ENCODE assay signal across 20 cellular contexts in the genomic region with DNA sequence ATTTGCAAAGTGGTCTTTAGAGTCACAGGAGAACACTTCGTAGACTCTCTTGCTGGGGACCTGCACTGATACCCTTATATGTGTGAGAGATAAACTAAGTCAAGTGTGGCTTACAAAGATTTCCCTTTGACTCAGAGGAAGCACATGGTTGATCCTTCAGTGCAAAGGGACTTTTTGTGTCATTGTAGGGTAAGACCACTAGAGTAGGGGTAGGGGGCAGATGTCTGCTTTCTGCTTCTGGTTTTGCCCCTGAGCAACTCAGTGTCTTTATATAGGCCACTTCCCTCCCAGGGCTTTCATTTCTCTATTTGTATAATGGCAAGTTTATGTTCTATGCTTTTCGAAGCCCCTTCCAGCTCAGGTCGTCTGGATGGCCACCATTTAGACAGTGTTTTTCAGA.
DNase-seq lines count a peak whose midpoint lies in the region; ATAC-seq and TF ChIP-seq lines count a peak whose summit lies in the region.
"Had no signal": no experiment of that assay in that cellular context is flagged by ENCODE, and none has a peak within 500 bp of the region (broad histone marks: within the 10 kb centered on the region; RNA-seq: fewer than 3 reads in every experiment).

No MANE protein-coding gene starts in this region.

- no peaks in the 10 kb centered on the region for H3K9me3 ChIP-seq in OCI-LY3 (ENCODE audit: insufficient read depth, low read length)
- H3K9me3 ChIP-seq: BE2C, tibial nerve had no signal

- H3K4me1 ChIP-seq in OCI-LY3 (ENCODE audit: low read length): peaks cover 49% of the 10 kb centered on the region
- H3K4me1 ChIP-seq: BE2C had no signal

- H3K9ac ChIP-seq in OCI-LY3 (ENCODE audit: low read length): peak overlapping the region; percentile 44; the same call in 1 of the 2 replicates

- no peaks in the 10 kb centered on the region for H3K27me3 ChIP-seq in OCI-LY3 (ENCODE audit: low read depth, low read length)
- H3K27me3 ChIP-seq: BE2C, cardiac muscle cell, tibial nerve had no signal

- DNase-seq in A172 (ENCODE audit: low spot score) (no peak), immature natural killer cell (no peak), OCI-M1 (lab: John Stamatoyannopoulos, UW) (no peak), ureter (ENCODE audit: low spot score) (no peak)
- DNase-seq: activated naive CD8-positive, alpha-beta T cell treated with anti-CD3 and anti-CD28 coated beads, Interleukin-2, amount 10 ng/mL, durations not matched to agents 7 days and 5 days; BE2C; DMS53; effector memory CD8-positive, alpha-beta T cell; H7; NCI-H1930; NCI-H526; stimulated activated CD8-positive, alpha-beta memory T cell treated with anti-CD3 and anti-CD28 coated beads, Interleukin-4, amount 100 ng/mL, for 48 hours had no signal

- no peak overlapping the region for H3K27ac Mint-ChIP-seq in immature natural killer cell
- H3K27ac Mint-ChIP-seq: activated naive CD8-positive, alpha-beta T cell treated with anti-CD3 and anti-CD28 coated beads, Interleukin-2, amount 10 ng/mL, durations not matched to agents 7 days and 5 days; effector memory CD8-positive, alpha-beta T cell; nephron had no signal

- H3K9me3 Mint-ChIP-seq in immature natural killer cell: peaks cover 0 to under 1% (median 0%) of the 10 kb centered on the region in 6 donors
- H3K9me3 Mint-ChIP-seq: activated naive CD8-positive, alpha-beta T cell treated with anti-CD3 and anti-CD28 coated beads, Interleukin-2, amount 10 ng/mL, durations not matched to agents 7 days and 5 days; nephron had no signal

- no peaks in the 10 kb centered on the region for H3K36me3 ChIP-seq in OCI-LY3 (replicated peaks; ENCODE audit: low read depth, low read length)
- H3K36me3 ChIP-seq: BE2C, cardiac muscle cell, tibial nerve had no signal

- peak overlapping the region; percentile 89 for H3K27ac ChIP-seq in OCI-LY3 (ENCODE audit: low read length)
- H3K27ac ChIP-seq: cardiac muscle cell, tibial nerve had no signal

- H3K4me1 Mint-ChIP-seq in immature natural killer cell: no peaks in the 10 kb centered on the region
- H3K4me1 Mint-ChIP-seq: activated naive CD8-positive, alpha-beta T cell treated with anti-CD3 and anti-CD28 coated beads, Interleukin-2, amount 10 ng/mL, durations not matched to agents 7 days and 5 days; nephron had no signal

- no peaks in the 10 kb centered on the region for H4K20me1 ChIP-seq in OCI-LY3 (ENCODE audit: insufficient read depth, low read length)

- no peak overlapping the region for H3K4me3 Mint-ChIP-seq in immature natural killer cell
- H3K4me3 Mint-ChIP-seq: activated naive CD8-positive, alpha-beta T cell treated with anti-CD3 and anti-CD28 coated beads, Interleukin-2, amount 10 ng/mL, durations not matched to agents 7 days and 5 days; effector memory CD8-positive, alpha-beta T cell; nephron had no signal

- no peak for TF ChIP-seq CTCF in OCI-LY3 (IDR thresholded peaks at IDR 0.05; ENCODE audit: low read depth, low read length)

- H3K4me3 ChIP-seq in OCI-LY3 (ENCODE audit: low read length): peak overlapping the region; percentile 32; the same call in 1 of the 2 replicates
- H3K4me3 ChIP-seq: cardiac muscle cell, tibial nerve had no signal

- H3K4me2 ChIP-seq in OCI-LY3 (ENCODE audit: low read length): peak overlapping the region; percentile 65

- no peaks in the 10 kb centered on the region for H3K79me2 ChIP-seq in OCI-LY3 (ENCODE audit: low read length)

- H3K36me3 Mint-ChIP-seq in immature natural killer cell: no peaks in the 10 kb centered on the region
- H3K36me3 Mint-ChIP-seq: activated naive CD8-positive, alpha-beta T cell treated with anti-CD3 and anti-CD28 coated beads, Interleukin-2, amount 10 ng/mL, durations not matched to agents 7 days and 5 days had no signal

- ATAC-seq in GM18517 (IDR thresholded peaks at IDR 0.05; ENCODE audit: unreplicated experiment) (peak; percentile 62), GM21423 (IDR thresholded peaks at IDR 0.05; ENCODE audit: unreplicated experiment) (peak; percentile 59), HG02938 (IDR thresholded peaks at IDR 0.05; ENCODE audit: unreplicated experiment) (peak; percentile 83)
- ATAC-seq: activated CD4-positive, CD25-positive, alpha-beta regulatory T cell treated with anti-CD3 and anti-CD28 coated beads, Interleukin-2, amount 50 U/mL, for 24 hours; effector memory CD8-positive, alpha-beta T cell had no signal

- peaks cover 0 to 6% (median 3%) of the 10 kb centered on the region in 3 donors for H3K27me3 Mint-ChIP-seq in immature natural killer cell (ENCODE audit: low read depth in 3 of 3)
- H3K27me3 Mint-ChIP-seq: effector memory CD8-positive, alpha-beta T cell had no signal

- H2AFZ ChIP-seq in OCI-LY3 (ENCODE audit: low read depth, low read length): no peak overlapping the region
